ENCODE assay signal across 1 cellular context in genomic region chr11:78056093-78056492, GRCh38.
TF ChIP-seq lines count a peak whose summit lies in the region.

No MANE protein-coding gene starts in this region.

TF ChIP-seq in K562, 482 proteins besides CTCF, POLR2A, EP300 and RAD21:
- TF ChIP-seq CC2D1A (IDR thresholded peaks at IDR 0.05): no peak
- TF ChIP-seq KAT7 (CRISPR knock-in tag; IDR thresholded peaks at IDR 0.05; ENCODE audit: borderline replicate concordance): no peak
- TF ChIP-seq CREB3L1 (IDR thresholded peaks at IDR 0.05; ENCODE audit: borderline replicate concordance, low read depth): 0 out of 2 replicates have a peak, but pooled peaks have one; percentile 33
- TF ChIP-seq LARP7 (IDR thresholded peaks at IDR 0.05): no peak
- peak; percentile 70 for TF ChIP-seq MGA (IDR thresholded peaks at IDR 0.05)
- TF ChIP-seq L3MBTL2 (IDR thresholded peaks at IDR 0.05): peak; percentile 77
- TF ChIP-seq BHLHE40 (IDR thresholded peaks at IDR 0.05; ENCODE audit: low read length): 0 out of 2 replicates have a peak, but pooled peaks have one; percentile 9
- TF ChIP-seq CXXC5 (CRISPR knock-in tag; IDR thresholded peaks at IDR 0.05): 0 out of 2 replicates have a peak, but pooled peaks have one; percentile 11
- no peak for TF ChIP-seq HNRNPLL (IDR thresholded peaks at IDR 0.05; ENCODE audit: low read depth, low read length, poor library complexity, severe bottlenecking)
- 0 out of 2 replicates have a peak, but pooled peaks have one; percentile 2 for TF ChIP-seq SPI1 (IDR thresholded peaks at IDR 0.05; ENCODE audit: borderline replicate concordance, low read depth, low read length)
- TF ChIP-seq ZNF511 (CRISPR knock-in tag; IDR thresholded peaks at IDR 0.05): no peak
- TF ChIP-seq SMAD4 (CRISPR knock-in tag; conservative IDR thresholded peaks at IDR 0.05): peak; percentile 32; the same call in 1 of the 2 replicates
- peak; percentile 79 for TF ChIP-seq ZNF592 (IDR thresholded peaks at IDR 0.05)
- 0 out of 2 replicates have a peak, but pooled peaks have one; percentile 34 for TF ChIP-seq MYC (IDR thresholded peaks at IDR 0.05; ENCODE audit: low read depth, low read length)
- no peak for TF ChIP-seq MYC (CRISPR knock-in tag; IDR thresholded peaks at IDR 0.05; ENCODE audit: borderline replicate concordance, low read depth)
